1 cellular context compared by ENCODE assay signal in the genomic region with DNA sequence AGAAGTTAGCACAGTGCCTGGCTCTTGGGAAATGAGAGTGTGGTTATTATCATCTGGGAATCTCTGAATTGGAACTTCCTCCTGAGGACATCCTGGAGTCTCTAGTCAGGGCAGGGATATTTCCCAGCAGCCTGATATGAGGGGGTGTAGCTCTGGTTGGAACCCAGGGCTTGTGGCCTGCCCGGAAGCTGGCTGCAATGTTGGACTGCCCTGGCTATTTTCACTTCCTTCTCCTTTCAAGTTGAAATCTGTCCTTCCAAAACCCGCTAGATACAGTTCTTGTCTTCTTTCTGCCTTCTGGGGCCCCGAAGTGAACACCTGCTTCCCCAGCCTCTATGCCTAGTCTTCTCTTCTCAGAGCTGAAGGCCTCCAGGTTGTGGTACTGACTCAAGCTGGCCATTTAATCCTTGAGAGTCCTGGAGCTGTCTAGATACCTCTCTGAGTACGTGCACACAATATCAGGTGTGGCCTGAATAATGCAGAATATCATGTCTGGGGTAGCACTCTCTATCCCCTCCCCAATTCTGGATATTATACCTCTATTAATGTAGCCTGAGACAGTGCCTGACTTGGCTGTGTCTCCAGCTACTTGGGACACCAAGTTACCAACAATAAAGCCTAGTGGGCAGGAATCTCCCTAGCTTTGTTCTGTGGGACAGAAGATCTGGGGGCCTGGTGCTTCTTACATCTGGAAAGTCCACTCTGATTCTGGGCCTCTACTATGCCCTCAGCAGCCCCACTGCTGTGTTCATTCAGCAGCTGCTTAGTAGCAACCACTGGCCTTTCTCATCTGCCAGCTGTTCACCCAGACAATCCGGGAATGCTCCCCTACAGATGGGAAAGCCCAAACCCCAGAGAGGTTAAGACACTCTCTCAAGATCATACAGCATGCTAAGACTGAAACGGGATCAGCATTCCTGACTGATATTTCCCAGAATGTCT.
TF ChIP-seq lines count a peak whose summit lies in the region.

No MANE protein-coding gene starts in this region.

TF ChIP-seq in H1, 55 proteins besides CTCF, POLR2A, EP300 and RAD21:
- no peak for TF ChIP-seq BCL11A (IDR thresholded peaks at IDR 0.05; ENCODE audit: low read depth in 2 of 2, low read length in 2 of 2)
- TF ChIP-seq, protein P1, sequence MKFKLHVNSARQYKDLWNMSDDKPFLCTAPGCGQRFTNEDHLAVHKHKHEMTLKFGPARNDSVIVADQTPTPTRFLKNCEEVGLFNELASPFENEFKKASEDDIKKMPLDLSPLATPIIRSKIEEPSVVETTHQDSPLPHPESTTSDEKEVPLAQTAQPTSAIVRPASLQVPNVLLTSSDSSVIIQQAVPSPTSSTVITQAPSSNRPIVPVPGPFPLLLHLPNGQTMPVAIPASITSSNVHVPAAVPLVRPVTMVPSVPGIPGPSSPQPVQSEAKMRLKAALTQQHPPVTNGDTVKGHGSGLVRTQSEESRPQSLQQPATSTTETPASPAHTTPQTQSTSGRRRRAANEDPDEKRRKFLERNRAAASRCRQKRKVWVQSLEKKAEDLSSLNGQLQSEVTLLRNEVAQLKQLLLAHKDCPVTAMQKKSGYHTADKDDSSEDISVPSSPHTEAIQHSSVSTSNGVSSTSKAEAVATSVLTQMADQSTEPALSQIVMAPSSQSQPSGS (IDR thresholded peaks at IDR 0.05; ENCODE audit: low read length): no peak
- no peak for TF ChIP-seq TAF7 (optimal IDR thresholded peaks at IDR 0.05; ENCODE audit: borderline replicate concordance, low read depth, low read length)
- TF ChIP-seq JUN (IDR thresholded peaks at IDR 0.05; ENCODE audit: low read depth, low read length): no peak
- no peak for TF ChIP-seq SP4 (IDR thresholded peaks at IDR 0.05; ENCODE audit: low read length)
- no peak for TF ChIP-seq CHD2 (IDR thresholded peaks at IDR 0.05; ENCODE audit: low read length)
- no peak for TF ChIP-seq BACH1 (IDR thresholded peaks at IDR 0.05; ENCODE audit: low read length)
